ENCODE assay signal across 8 cellular contexts in the genomic region with DNA sequence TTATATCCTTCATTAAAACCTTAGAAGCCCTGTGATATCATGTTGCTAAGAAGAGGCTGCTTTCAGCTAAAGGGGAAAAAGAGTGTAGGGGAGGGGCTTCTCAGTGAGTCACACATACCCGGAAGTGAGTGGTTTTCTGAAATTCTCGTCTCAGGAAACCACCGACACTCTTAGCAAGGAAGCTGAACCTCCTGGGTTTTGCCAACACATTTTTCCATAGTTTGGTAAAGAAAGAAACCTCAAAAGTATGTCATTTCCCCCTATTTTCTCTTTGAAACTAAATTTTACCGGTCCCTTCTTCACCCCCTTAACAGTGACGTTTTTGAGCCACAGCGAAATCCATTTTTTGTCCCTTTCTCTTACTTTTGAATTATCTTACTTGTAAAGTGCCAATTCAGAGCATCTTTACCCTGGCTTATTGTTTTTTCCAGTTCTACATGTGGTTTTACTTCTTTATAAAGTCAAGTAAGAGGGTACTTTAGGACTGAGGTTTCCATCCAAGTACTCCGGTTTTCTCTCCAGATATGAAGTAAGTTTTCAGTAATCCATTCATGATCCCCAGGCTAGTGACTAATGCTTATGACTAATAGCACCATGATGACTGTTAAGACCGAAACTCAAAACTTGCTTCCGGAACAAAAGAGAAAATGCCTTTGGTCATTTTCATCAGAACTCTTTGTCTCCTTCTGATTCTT.
DNase-seq lines count a peak whose midpoint lies in the region; ATAC-seq, FAIRE-seq and TF ChIP-seq lines count a peak whose summit lies in the region.

No MANE protein-coding gene starts in this region.

- H3K4me3 ChIP-seq in NB4 (ENCODE audit: low read depth, low read length) (peak overlapping the region; percentile 55), tibial nerve (peak overlapping the region in 2 of 4 donors; percentile 31 to 38)

- no peak overlapping the region for H3K4me3 Mint-ChIP-seq in nephron

- H3K4me1 ChIP-seq in tibial nerve, result peaks cover 3 to 38% (median 15%) of the 10 kb centered on the region in 4 donors

- no peaks in the 10 kb centered on the region for H3K36me3 Mint-ChIP-seq in nephron (ENCODE audit: low read depth)

- peak; percentile 25 for DNase-seq in GM12892 (ENCODE audit: insufficient read length)
- DNase-seq in NB4 (ENCODE audit: low read depth), result peak; percentile 91
- DNase-seq in activated CD8-positive, alpha-beta memory T cell treated with anti-CD3 and anti-CD28 coated beads for 4 hours (ENCODE audit: low read depth in 2 of 2), result peak; percentile 42 to 64
- DNase-seq in epithelial cell of prostate (ENCODE audit: low read depth, low spot score), result peak; percentile 94
- DNase-seq in tibial nerve (ENCODE audit: low spot score in 2 of 2), result peak in 1 of 2 donors; percentile 57
- no peak for DNase-seq in hippocampal formation (lab: John Stamatoyannopoulos, UW)

- TF ChIP-seq POLR2A in GM12892 (IDR thresholded peaks at IDR 0.05; ENCODE audit: low read depth, low read length), result peak; percentile 26; the same call in 1 of the 2 replicates
- no peak for TF ChIP-seq POLR2A in NB4 (IDR thresholded peaks at IDR 0.05; ENCODE audit: extremely low read depth, insufficient read length)
- TF ChIP-seq POLR2A in tibial nerve (IDR thresholded peaks at IDR 0.05), result peak; percentile 23 to 36

- peak overlapping the region; percentile 48 to 88 (median 78) for H3K27ac Mint-ChIP-seq in nephron

- H3K27me3 ChIP-seq in tibial nerve, result no peaks in the 10 kb centered on the region

- H3K27ac ChIP-seq in epithelial cell of prostate, result peak overlapping the region; percentile 100
- H3K27ac ChIP-seq in tibial nerve, result peak overlapping the region; percentile 70 to 91 (median 86)

- ATAC-seq in HG02610 (IDR thresholded peaks at IDR 0.05; ENCODE audit: unreplicated experiment), result peak; percentile 91

- no peaks in the 10 kb centered on the region for H3K27me3 Mint-ChIP-seq in nephron (ENCODE audit: low read depth)

- FAIRE-seq in GM12892 (lab: Jason Lieb, UNC), result peak; percentile 80

- peaks cover 13% of the 10 kb centered on the region for H3K4me1 Mint-ChIP-seq in nephron

- TF ChIP-seq CTCF in NB4 (IDR thresholded peaks at IDR 0.05; ENCODE audit: low read depth, low read length) (no peak), nephron (IDR thresholded peaks at IDR 0.05; ENCODE audit: unreplicated experiment in 3 of 3) (no peak), tibial nerve (IDR thresholded peaks at IDR 0.05) (no peak)

- no peaks in the 10 kb centered on the region for H3K9me3 Mint-ChIP-seq in nephron

- H3K36me3 ChIP-seq in tibial nerve, result peaks cover 0 to 42% (median 0%) of the 10 kb centered on the region in 3 donors

- peak; percentile 28 to 71 for TF ChIP-seq EP300 in tibial nerve (IDR thresholded peaks at IDR 0.05)

- WGBS in tibial nerve, 2 donors, result 20 to 24% methylated on average over 9 of the region's 9 CpGs

- H3K9me3 ChIP-seq in tibial nerve, result no peaks in the 10 kb centered on the region

Comparison
In these comparisons a context has a peak if more than half of its experiments do, and no peak if none do; other contexts are left out.
1. DNase-seq: peak in GM12892 (single experiment), NB4 (single experiment), activated CD8-positive, alpha-beta memory T cell treated with anti-CD3 and anti-CD28 coated beads for 4 hours (2 of 2) and epithelial cell of prostate (single experiment); none in hippocampal formation (0 of 2).